ENCODE assay signal across 2 cellular contexts in genomic region chr3:9762871-9763270, GRCh38.
TF ChIP-seq lines count a peak whose summit lies in the region.

No MANE protein-coding gene starts in this region.

TF ChIP-seq in GM23338, 12 proteins besides CTCF, POLR2A, EP300 and RAD21:
- no peak for TF ChIP-seq EZH2 (IDR thresholded peaks at IDR 0.05; ENCODE audit: low read depth, unreplicated experiment)
- no peak for TF ChIP-seq JUNB (IDR thresholded peaks at IDR 0.05; ENCODE audit: unreplicated experiment)
- TF ChIP-seq CREB1 (CRISPR knock-in tag; IDR thresholded peaks at IDR 0.05; ENCODE audit: low read depth): no peak
- no peak for TF ChIP-seq NANOG (IDR thresholded peaks at IDR 0.05; ENCODE audit: borderline replicate concordance)
- TF ChIP-seq ZNF114 (CRISPR knock-in tag; IDR thresholded peaks at IDR 0.05): no peak
- TF ChIP-seq, protein P1, sequence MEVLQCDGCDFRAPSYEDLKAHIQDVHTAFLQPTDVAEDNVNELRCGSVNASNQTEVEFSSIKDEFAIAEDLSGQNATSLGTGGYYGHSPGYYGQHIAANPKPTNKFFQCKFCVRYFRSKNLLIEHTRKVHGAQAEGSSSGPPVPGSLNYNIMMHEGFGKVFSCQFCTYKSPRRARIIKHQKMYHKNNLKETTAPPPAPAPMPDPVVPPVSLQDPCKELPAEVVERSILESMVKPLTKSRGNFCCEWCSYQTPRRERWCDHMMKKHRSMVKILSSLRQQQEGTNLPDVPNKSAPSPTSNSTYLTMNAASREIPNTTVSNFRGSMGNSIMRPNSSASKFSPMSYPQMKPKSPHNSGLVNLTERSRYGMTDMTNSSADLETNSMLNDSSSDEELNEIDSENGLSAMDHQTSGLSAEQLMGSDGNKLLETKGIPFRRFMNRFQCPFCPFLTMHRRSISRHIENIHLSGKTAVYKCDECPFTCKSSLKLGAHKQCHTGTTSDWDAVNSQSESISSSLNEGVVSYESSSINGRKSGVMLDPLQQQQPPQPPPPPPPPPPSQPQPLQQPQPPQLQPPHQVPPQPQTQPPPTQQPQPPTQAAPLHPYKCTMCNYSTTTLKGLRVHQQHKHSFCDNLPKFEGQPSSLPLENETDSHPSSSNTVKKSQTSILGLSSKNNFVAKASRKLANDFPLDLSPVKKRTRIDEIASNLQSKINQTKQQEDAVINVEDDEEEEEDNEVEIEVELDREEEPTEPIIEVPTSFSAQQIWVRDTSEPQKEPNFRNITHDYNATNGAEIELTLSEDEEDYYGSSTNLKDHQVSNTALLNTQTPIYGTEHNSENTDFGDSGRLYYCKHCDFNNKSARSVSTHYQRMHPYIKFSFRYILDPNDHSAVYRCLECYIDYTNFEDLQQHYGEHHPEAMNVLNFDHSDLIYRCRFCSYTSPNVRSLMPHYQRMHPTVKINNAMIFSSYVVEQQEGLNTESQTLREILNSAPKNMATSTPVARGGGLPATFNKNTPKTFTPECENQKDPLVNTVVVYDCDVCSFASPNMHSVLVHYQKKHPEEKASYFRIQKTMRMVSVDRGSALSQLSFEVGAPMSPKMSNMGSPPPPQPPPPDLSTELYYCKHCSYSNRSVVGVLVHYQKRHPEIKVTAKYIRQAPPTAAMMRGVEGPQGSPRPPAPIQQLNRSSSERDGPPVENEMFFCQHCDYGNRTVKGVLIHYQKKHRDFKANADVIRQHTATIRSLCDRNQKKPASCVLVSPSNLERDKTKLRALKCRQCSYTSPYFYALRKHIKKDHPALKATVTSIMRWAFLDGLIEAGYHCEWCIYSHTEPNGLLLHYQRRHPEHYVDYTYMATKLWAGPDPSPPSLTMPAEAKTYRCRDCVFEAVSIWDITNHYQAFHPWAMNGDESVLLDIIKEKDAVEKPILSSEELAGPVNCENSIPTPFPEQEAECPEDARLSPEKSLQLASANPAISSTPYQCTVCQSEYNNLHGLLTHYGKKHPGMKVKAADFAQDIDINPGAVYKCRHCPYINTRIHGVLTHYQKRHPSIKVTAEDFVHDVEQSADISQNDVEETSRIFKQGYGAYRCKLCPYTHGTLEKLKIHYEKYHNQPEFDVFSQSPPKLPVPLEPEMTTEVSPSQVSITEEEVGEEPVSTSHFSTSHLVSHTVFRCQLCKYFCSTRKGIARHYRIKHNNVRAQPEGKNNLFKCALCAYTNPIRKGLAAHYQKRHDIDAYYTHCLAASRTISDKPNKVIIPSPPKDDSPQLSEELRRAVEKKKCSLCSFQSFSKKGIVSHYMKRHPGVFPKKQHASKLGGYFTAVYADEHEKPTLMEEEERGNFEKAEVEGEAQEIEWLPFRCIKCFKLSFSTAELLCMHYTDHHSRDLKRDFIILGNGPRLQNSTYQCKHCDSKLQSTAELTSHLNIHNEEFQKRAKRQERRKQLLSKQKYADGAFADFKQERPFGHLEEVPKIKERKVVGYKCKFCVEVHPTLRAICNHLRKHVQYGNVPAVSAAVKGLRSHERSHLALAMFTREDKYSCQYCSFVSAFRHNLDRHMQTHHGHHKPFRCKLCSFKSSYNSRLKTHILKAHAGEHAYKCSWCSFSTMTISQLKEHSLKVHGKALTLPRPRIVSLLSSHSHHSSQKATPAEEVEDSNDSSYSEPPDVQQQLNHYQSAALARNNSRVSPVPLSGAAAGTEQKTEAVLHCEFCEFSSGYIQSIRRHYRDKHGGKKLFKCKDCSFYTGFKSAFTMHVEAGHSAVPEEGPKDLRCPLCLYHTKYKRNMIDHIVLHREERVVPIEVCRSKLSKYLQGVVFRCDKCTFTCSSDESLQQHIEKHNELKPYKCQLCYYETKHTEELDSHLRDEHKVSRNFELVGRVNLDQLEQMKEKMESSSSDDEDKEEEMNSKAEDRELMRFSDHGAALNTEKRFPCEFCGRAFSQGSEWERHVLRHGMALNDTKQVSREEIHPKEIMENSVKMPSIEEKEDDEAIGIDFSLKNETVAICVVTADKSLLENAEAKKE (CRISPR knock-in tag; IDR thresholded peaks at IDR 0.05): no peak
- TF ChIP-seq ZNF331 (CRISPR knock-in tag; IDR thresholded peaks at IDR 0.05; ENCODE audit: low read depth): no peak
- no peak for TF ChIP-seq ETS1 (IDR thresholded peaks at IDR 0.05)
- TF ChIP-seq, protein P2, sequence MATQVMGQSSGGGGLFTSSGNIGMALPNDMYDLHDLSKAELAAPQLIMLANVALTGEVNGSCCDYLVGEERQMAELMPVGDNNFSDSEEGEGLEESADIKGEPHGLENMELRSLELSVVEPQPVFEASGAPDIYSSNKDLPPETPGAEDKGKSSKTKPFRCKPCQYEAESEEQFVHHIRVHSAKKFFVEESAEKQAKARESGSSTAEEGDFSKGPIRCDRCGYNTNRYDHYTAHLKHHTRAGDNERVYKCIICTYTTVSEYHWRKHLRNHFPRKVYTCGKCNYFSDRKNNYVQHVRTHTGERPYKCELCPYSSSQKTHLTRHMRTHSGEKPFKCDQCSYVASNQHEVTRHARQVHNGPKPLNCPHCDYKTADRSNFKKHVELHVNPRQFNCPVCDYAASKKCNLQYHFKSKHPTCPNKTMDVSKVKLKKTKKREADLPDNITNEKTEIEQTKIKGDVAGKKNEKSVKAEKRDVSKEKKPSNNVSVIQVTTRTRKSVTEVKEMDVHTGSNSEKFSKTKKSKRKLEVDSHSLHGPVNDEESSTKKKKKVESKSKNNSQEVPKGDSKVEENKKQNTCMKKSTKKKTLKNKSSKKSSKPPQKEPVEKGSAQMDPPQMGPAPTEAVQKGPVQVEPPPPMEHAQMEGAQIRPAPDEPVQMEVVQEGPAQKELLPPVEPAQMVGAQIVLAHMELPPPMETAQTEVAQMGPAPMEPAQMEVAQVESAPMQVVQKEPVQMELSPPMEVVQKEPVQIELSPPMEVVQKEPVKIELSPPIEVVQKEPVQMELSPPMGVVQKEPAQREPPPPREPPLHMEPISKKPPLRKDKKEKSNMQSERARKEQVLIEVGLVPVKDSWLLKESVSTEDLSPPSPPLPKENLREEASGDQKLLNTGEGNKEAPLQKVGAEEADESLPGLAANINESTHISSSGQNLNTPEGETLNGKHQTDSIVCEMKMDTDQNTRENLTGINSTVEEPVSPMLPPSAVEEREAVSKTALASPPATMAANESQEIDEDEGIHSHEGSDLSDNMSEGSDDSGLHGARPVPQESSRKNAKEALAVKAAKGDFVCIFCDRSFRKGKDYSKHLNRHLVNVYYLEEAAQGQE (IDR thresholded peaks at IDR 0.05; ENCODE audit: unreplicated experiment): no peak
- no peak for TF ChIP-seq EZH2phosphoT487 (IDR thresholded peaks at IDR 0.05; ENCODE audit: unreplicated experiment)
- TF ChIP-seq POLR2AphosphoS5 (IDR thresholded peaks at IDR 0.05; ENCODE audit: low read depth): no peak
- TF ChIP-seq STAT1 (IDR thresholded peaks at IDR 0.05; ENCODE audit: unreplicated experiment): no peak

TF ChIP-seq in K562, 482 proteins besides CTCF, POLR2A, EP300 and RAD21:
- no peak for TF ChIP-seq FOSL1 (tag; conservative IDR thresholded peaks at IDR 0.05)
- no peak for TF ChIP-seq HCFC1 (IDR thresholded peaks at IDR 0.05; ENCODE audit: low read depth, low read length)
- TF ChIP-seq TAF1 (IDR thresholded peaks at IDR 0.05; ENCODE audit: control insufficient read depth, extremely low read depth, insufficient read depth, low read length, severe bottlenecking): no peak
- TF ChIP-seq POLR2G (IDR thresholded peaks at IDR 0.05; ENCODE audit: low read depth, low read length): peak; percentile 50; the same call in 1 of the 2 replicates
